1 cellular context compared by ENCODE assay signal in genomic region chr1:24566266-24566867, GRCh38.
TF ChIP-seq lines count a peak whose summit lies in the region.

No MANE protein-coding gene starts in this region.

TF ChIP-seq in IMR-90, 13 proteins besides CTCF, POLR2A, EP300 and RAD21:
- TF ChIP-seq MAZ (IDR thresholded peaks at IDR 0.05; ENCODE audit: borderline replicate concordance, low read depth, low read length) (no peak), USF2 (IDR thresholded peaks at IDR 0.05; ENCODE audit: low read depth, low read length) (no peak), BHLHE40 (IDR thresholded peaks at IDR 0.05; ENCODE audit: low read depth, low read length) (no peak), SMC3 (IDR thresholded peaks at IDR 0.05; ENCODE audit: low read depth, low read length) (no peak), RCOR1 (IDR thresholded peaks at IDR 0.05; ENCODE audit: insufficient replicate concordance, low read length) (no peak), MXI1 (IDR thresholded peaks at IDR 0.05; ENCODE audit: borderline replicate concordance, low read depth, low read length) (no peak), ELK1 (IDR thresholded peaks at IDR 0.05; ENCODE audit: borderline replicate concordance, low read depth, low read length) (no peak), FOS (IDR thresholded peaks at IDR 0.05; ENCODE audit: low read depth, low read length) (no peak), CEBPB (IDR thresholded peaks at IDR 0.05; ENCODE audit: low read depth, low read length) (no peak), CHD1 (IDR thresholded peaks at IDR 0.05; ENCODE audit: low read depth, low read length) (no peak), NFE2L2 (IDR thresholded peaks at IDR 0.05; ENCODE audit: low read depth, low read length) (no peak), MAFK (IDR thresholded peaks at IDR 0.05; ENCODE audit: low read depth, low read length) (no peak), RFX5 (IDR thresholded peaks at IDR 0.05; ENCODE audit: low read depth, low read length) (no peak)
TF ChIP-seq in IMR-90: peak in this region for 0.
